In the genomic region with DNA sequence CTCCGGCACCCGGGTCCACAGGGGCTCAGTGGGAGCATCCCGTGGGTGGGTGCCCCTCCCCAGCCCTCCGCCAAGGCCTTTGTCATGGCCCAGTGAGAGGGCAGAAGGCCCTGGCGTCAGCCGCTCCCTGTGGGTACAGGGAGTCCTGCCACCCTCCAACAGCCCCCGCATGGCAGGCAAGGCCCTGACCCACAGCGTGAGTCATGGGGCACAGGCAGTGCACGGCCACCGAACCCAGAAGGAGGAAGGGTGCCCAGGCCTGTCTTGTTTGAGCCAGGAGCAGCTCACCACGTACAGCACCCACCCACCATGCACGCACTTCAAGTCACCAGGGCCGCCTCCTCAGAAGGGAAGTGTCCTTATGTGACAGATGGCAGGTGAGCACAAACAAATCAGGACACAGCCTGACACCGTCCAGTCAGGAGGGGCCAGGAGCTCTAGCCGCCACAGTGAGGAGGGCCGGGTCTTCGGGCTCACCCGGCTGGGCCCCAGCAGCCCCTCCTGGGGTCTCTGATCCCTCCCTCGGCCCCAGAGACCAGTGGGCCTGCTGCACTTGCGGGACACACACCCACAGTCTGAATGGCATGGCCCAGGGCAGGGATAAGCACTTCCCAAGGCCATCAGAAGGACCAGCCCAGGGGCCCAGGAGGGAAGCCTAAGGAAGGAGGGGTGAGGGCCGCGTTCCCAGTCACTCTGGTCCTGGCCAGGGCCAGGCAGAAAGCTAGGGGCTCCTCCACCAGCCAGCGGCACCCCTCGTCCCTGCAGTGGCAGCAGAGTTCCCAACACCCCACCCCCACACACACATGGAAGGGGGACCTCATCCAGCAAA, we compare ENCODE assay signal across 8 cellular contexts. TPM values are rescaled to one million over a fixed set of nuclear protein-coding genes. Genes with fewer than 3 reads are reported as not detected.
A peak's percentile ranks its signal among the peaks of the same experiment; 100 is the strongest.
DNase-seq lines count a peak whose midpoint lies in the region; ATAC-seq and TF ChIP-seq lines count a peak whose summit lies in the region.

No MANE protein-coding gene starts in this region.

- H3K27me3 ChIP-seq in endodermal cell (ENCODE audit: control insufficient read depth, insufficient read depth, low read length, poor library complexity, severe bottlenecking), result no peaks in the 10 kb centered on the region

- 93 to 94% methylated on average over 6 to 24 of the region's 24 CpGs for WGBS in endodermal cell (ENCODE audit: insufficient coverage in 1 of 2, insufficient read length in 1 of 2), 2 experiments

- no peak overlapping the region for H3K4me3 Mint-ChIP-seq in endodermal cell

- H3K27ac Mint-ChIP-seq in endodermal cell, result no peak overlapping the region

- peak; percentile 17 for DNase-seq in activated CD4-positive, alpha-beta T cell treated with anti-CD3 and anti-CD28 coated beads for 1 hour
- peak; percentile 22 for DNase-seq in effector CD4-positive, alpha-beta T cell
- peak; percentile 26 to 55 (median 47) for DNase-seq in stimulated activated CD4-positive, alpha-beta T cell treated with anti-CD3 and anti-CD28 coated beads, Interleukin-12 subunit alpha, Interleukin-12 subunit beta, amount 100 ng/mL, for 48 hours (ENCODE audit: low read depth in 2 of 3, low spot score in 1 of 3)
- DNase-seq in NCI-H446 (lab: John Stamatoyannopoulos, UW) (no peak), endodermal cell (no peak), iPS-NIHi7 (ENCODE audit: extremely low spot score) (no peak)

- no peak overlapping the region for H3K27ac ChIP-seq in endodermal cell (ENCODE audit: low read depth, low read length)

- H3K4me1 Mint-ChIP-seq in endodermal cell, result peaks cover 20% of the 10 kb centered on the region

- no peaks in the 10 kb centered on the region for H3K27me3 Mint-ChIP-seq in endodermal cell (ENCODE audit: insufficient read depth)

- no peak overlapping the region for H3K9ac ChIP-seq in endodermal cell (ENCODE audit: extremely low read depth, low read length, poor library complexity, severe bottlenecking)

- no peaks in the 10 kb centered on the region for H3K36me3 ChIP-seq in endodermal cell (ENCODE audit: control insufficient read depth, insufficient read depth, low read length)

- no peaks in the 10 kb centered on the region for H3K9me3 Mint-ChIP-seq in endodermal cell

- peaks cover 13% of the 10 kb centered on the region for H3K4me1 ChIP-seq in endodermal cell (ENCODE audit: control insufficient read depth, insufficient read depth, low read length)

- no peak overlapping the region for H3K4me3 ChIP-seq in endodermal cell (ENCODE audit: low read length)

- H3K36me3 Mint-ChIP-seq in endodermal cell (ENCODE audit: low read depth), result no peaks in the 10 kb centered on the region

- no peaks in the 10 kb centered on the region for H3K9me3 ChIP-seq in endodermal cell (ENCODE audit: control insufficient read depth, low read length)

- ATAC-seq in GM19025 (IDR thresholded peaks at IDR 0.05; ENCODE audit: low read depth, unreplicated experiment) (peak; percentile 34), HG03064 (IDR thresholded peaks at IDR 0.05; ENCODE audit: low read depth, unreplicated experiment) (peak; percentile 25)

- no peak for TF ChIP-seq CTCF in endodermal cell (conservative IDR thresholded peaks at IDR 0.05)

RNA-seq across cellular contexts. Expression of gene BIN1, which starts 25.8 kb away (rescaled TPM):
- total RNA-seq in endodermal cell, result 10 to 100 TPM; 41.7 to 45.9 TPM
- polyA plus RNA-seq in endodermal cell (2013, experiment 1 of 2), result 51.8 TPM
- 45.1 TPM for polyA plus RNA-seq in endodermal cell (2013, experiment 2 of 2)

Comparison
In these comparisons a context has a peak if more than half of its experiments do, and no peak if none do; other contexts are left out.
1. DNase-seq: peak in activated CD4-positive, alpha-beta T cell treated with anti-CD3 and anti-CD28 coated beads for 1 hour (single experiment), effector CD4-positive, alpha-beta T cell (single experiment) and stimulated activated CD4-positive, alpha-beta T cell treated with anti-CD3 and anti-CD28 coated beads, Interleukin-12 subunit alpha, Interleukin-12 subunit beta, amount 100 ng/mL, for 48 hours (3 of 3); none in NCI-H446 (0 of 2), endodermal cell (single experiment) and iPS-NIHi7 (single experiment).